Comparison of ENCODE assay signal across 1 cellular context in the genomic region with DNA sequence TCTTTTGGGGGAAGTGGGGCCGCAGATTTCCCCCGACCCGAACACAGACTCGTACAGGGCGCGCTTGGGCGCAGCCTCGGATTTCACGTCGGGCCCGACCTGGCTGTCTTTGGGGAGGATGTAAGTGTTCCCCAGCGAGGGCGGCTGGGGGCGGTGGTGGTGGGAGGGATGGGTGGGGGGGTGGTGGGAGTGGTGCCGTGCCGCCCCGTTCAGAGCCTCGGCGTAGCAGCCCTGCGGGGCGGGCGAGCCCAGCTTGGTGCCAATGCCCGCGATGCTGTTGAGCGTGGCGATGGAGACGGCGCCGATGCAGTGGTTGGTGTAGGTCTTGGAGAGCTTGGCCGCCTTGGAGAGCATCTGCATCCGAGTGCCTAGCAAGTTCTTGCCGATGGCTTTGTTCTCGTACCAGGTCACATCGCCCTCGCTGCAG.
TF ChIP-seq lines count a peak whose summit lies in the region.

No MANE protein-coding gene starts in this region.

TF ChIP-seq in GM23338, 12 proteins besides CTCF, POLR2A, EP300 and RAD21 (continued from another document):
- TF ChIP-seq, protein P1, sequence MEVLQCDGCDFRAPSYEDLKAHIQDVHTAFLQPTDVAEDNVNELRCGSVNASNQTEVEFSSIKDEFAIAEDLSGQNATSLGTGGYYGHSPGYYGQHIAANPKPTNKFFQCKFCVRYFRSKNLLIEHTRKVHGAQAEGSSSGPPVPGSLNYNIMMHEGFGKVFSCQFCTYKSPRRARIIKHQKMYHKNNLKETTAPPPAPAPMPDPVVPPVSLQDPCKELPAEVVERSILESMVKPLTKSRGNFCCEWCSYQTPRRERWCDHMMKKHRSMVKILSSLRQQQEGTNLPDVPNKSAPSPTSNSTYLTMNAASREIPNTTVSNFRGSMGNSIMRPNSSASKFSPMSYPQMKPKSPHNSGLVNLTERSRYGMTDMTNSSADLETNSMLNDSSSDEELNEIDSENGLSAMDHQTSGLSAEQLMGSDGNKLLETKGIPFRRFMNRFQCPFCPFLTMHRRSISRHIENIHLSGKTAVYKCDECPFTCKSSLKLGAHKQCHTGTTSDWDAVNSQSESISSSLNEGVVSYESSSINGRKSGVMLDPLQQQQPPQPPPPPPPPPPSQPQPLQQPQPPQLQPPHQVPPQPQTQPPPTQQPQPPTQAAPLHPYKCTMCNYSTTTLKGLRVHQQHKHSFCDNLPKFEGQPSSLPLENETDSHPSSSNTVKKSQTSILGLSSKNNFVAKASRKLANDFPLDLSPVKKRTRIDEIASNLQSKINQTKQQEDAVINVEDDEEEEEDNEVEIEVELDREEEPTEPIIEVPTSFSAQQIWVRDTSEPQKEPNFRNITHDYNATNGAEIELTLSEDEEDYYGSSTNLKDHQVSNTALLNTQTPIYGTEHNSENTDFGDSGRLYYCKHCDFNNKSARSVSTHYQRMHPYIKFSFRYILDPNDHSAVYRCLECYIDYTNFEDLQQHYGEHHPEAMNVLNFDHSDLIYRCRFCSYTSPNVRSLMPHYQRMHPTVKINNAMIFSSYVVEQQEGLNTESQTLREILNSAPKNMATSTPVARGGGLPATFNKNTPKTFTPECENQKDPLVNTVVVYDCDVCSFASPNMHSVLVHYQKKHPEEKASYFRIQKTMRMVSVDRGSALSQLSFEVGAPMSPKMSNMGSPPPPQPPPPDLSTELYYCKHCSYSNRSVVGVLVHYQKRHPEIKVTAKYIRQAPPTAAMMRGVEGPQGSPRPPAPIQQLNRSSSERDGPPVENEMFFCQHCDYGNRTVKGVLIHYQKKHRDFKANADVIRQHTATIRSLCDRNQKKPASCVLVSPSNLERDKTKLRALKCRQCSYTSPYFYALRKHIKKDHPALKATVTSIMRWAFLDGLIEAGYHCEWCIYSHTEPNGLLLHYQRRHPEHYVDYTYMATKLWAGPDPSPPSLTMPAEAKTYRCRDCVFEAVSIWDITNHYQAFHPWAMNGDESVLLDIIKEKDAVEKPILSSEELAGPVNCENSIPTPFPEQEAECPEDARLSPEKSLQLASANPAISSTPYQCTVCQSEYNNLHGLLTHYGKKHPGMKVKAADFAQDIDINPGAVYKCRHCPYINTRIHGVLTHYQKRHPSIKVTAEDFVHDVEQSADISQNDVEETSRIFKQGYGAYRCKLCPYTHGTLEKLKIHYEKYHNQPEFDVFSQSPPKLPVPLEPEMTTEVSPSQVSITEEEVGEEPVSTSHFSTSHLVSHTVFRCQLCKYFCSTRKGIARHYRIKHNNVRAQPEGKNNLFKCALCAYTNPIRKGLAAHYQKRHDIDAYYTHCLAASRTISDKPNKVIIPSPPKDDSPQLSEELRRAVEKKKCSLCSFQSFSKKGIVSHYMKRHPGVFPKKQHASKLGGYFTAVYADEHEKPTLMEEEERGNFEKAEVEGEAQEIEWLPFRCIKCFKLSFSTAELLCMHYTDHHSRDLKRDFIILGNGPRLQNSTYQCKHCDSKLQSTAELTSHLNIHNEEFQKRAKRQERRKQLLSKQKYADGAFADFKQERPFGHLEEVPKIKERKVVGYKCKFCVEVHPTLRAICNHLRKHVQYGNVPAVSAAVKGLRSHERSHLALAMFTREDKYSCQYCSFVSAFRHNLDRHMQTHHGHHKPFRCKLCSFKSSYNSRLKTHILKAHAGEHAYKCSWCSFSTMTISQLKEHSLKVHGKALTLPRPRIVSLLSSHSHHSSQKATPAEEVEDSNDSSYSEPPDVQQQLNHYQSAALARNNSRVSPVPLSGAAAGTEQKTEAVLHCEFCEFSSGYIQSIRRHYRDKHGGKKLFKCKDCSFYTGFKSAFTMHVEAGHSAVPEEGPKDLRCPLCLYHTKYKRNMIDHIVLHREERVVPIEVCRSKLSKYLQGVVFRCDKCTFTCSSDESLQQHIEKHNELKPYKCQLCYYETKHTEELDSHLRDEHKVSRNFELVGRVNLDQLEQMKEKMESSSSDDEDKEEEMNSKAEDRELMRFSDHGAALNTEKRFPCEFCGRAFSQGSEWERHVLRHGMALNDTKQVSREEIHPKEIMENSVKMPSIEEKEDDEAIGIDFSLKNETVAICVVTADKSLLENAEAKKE (CRISPR knock-in tag; IDR thresholded peaks at IDR 0.05) = no peak
- no peak for TF ChIP-seq EZH2phosphoT487 (IDR thresholded peaks at IDR 0.05; ENCODE audit: unreplicated experiment)
- no peak for TF ChIP-seq JUNB (IDR thresholded peaks at IDR 0.05; ENCODE audit: unreplicated experiment)
- TF ChIP-seq ETS1 (IDR thresholded peaks at IDR 0.05) = no peak
- no peak for TF ChIP-seq ZNF331 (CRISPR knock-in tag; IDR thresholded peaks at IDR 0.05; ENCODE audit: low read depth)
- TF ChIP-seq CREB1 (CRISPR knock-in tag; IDR thresholded peaks at IDR 0.05; ENCODE audit: low read depth) = no peak
- TF ChIP-seq STAT1 (IDR thresholded peaks at IDR 0.05; ENCODE audit: unreplicated experiment) = no peak
- TF ChIP-seq ZNF114 (CRISPR knock-in tag; IDR thresholded peaks at IDR 0.05) = no peak
